ENCODE assay signal across 12 cellular contexts in genomic region chr7:130907439-130907838, GRCh38.
A peak's percentile ranks its signal among the peaks of the same experiment; 100 is the strongest.
DNase-seq lines count a peak whose midpoint lies in the region; ATAC-seq, FAIRE-seq and TF ChIP-seq lines count a peak whose summit lies in the region.
"Had no signal": no experiment of that assay in that cellular context is flagged by ENCODE, and none has a peak within 500 bp of the region (broad histone marks: within the 10 kb centered on the region; RNA-seq: fewer than 3 reads in every experiment).

No MANE protein-coding gene starts in this region.

- peak overlapping the region; percentile 33; the same call in 1 of the 2 replicates for H3K4me2 ChIP-seq in HCT116 (ENCODE audit: low read length)

- TF ChIP-seq CTCF in HCT116 (IDR thresholded peaks at IDR 0.05 in 2 of 3, conservative IDR thresholded peaks at IDR 0.05 in 1 of 3; ENCODE audit: borderline replicate concordance in 1 of 3, insufficient read depth in 1 of 3, low read depth in 2 of 3, low read length in 2 of 3): no peak

- CTCF ChIA-PET in activated CD4-positive, alpha-beta T cell treated with anti-CD3 and anti-CD28 coated beads, Interleukin-2, amount 10 ng/mL, durations not matched to agents 7 days and 5 days (lab: Charles Lee): no interaction called here
- CTCF ChIA-PET in HCT116 (lab: Charles Lee): interaction anchor here (3.1 kb wide), 1 partner anchor 11 kb away, joined by 13 read pairs; no protein-coding TSS in a partner anchor

- DNase-seq in activated CD4-positive, alpha-beta T cell treated with anti-CD3 and anti-CD28 coated beads, Interleukin-2, amount 10 ng/mL, durations not matched to agents 7 days and 5 days: no peak
- no peak for DNase-seq in activated CD4-positive, alpha-beta T cell treated with anti-CD3 and anti-CD28 coated beads for 48 hours
- DNase-seq in HCT116 (ENCODE audit: low read depth, low spot score): no peak
- no peak for DNase-seq in activated naive CD8-positive, alpha-beta T cell treated with anti-CD3 and anti-CD28 coated beads, Interleukin-2, amount 50 U/mL, for 24 hours
- DNase-seq in cerebellum (ENCODE audit: low spot score): no peak
- no peak for DNase-seq in H54 (ENCODE audit: insufficient read length, low spot score)
- DNase-seq: DMS 273 treated with DMSO at 0.1 percent for 48 hours, immature natural killer cell had no signal

- H3K9me2 ChIP-seq in HCT116 (ENCODE audit: insufficient read depth): no peaks in the 10 kb centered on the region

- H3K79me2 ChIP-seq in HCT116 (ENCODE audit: insufficient read depth, low read length): peaks cover 97% of the 10 kb centered on the region

- no peak overlapping the region for H2AFZ ChIP-seq in HCT116 (ENCODE audit: low read depth, low read length, poor library complexity, severe bottlenecking)

- no peak for FAIRE-seq in H54 (lab: Jason Lieb, UNC)

- no peaks in the 10 kb centered on the region for H3K27me3 ChIP-seq in HCT116 (ENCODE audit: insufficient read depth, low read length)
- no peaks in the 10 kb centered on the region for H3K27me3 ChIP-seq in mucosa of rectum (ENCODE audit: control insufficient read depth in 2 of 2, insufficient read depth in 2 of 2, low read length in 2 of 2)
- H3K27me3 ChIP-seq: ovary had no signal

- no peaks in the 10 kb centered on the region for H3K9me3 Mint-ChIP-seq in activated CD4-positive, alpha-beta T cell treated with anti-CD3 and anti-CD28 coated beads, Interleukin-2, amount 10 ng/mL, durations not matched to agents 7 days and 5 days
- no peaks in the 10 kb centered on the region for H3K9me3 Mint-ChIP-seq in activated naive CD8-positive, alpha-beta T cell treated with anti-CD3 and anti-CD28 coated beads, Interleukin-2, amount 50 U/mL, for 24 hours
- H3K9me3 Mint-ChIP-seq: dendritic cell treated with granulocyte-macrophage colony-stimulating factor and Interleukin-4, amounts not matched to agents 40 ng/mL and 50 ng/mL, for 4 days; immature natural killer cell had no signal

- BruUV-seq in HCT116 (replicated peaks; lab: Mats Ljungman, UMichigan): no TSS peak

- peak overlapping the region; percentile 63 for H3K27ac Mint-ChIP-seq in activated CD4-positive, alpha-beta T cell treated with anti-CD3 and anti-CD28 coated beads, Interleukin-2, amount 10 ng/mL, durations not matched to agents 7 days and 5 days
- H3K27ac Mint-ChIP-seq in activated naive CD8-positive, alpha-beta T cell treated with anti-CD3 and anti-CD28 coated beads, Interleukin-2, amount 50 U/mL, for 24 hours: peak overlapping the region; percentile 70
- H3K27ac Mint-ChIP-seq: dendritic cell treated with granulocyte-macrophage colony-stimulating factor and Interleukin-4, amounts not matched to agents 40 ng/mL and 50 ng/mL, for 4 days had no signal

- no peaks in the 10 kb centered on the region for H3K27me3 Mint-ChIP-seq in activated CD4-positive, alpha-beta T cell treated with anti-CD3 and anti-CD28 coated beads, Interleukin-2, amount 10 ng/mL, durations not matched to agents 7 days and 5 days
- no peaks in the 10 kb centered on the region for H3K27me3 Mint-ChIP-seq in activated naive CD8-positive, alpha-beta T cell treated with anti-CD3 and anti-CD28 coated beads, Interleukin-2, amount 50 U/mL, for 24 hours
- H3K27me3 Mint-ChIP-seq: dendritic cell treated with granulocyte-macrophage colony-stimulating factor and Interleukin-4, amounts not matched to agents 40 ng/mL and 50 ng/mL, for 4 days had no signal

- H3K4me3 ChIP-seq in HCT116 (replicated peaks in 1 of 2; ENCODE audit: low read depth in 1 of 2, low read length in 2 of 2): no peak overlapping the region
- H3K4me3 ChIP-seq in mucosa of rectum (ENCODE audit: low read length in 2 of 2): no peak overlapping the region
- H3K4me3 ChIP-seq: ovary had no signal

- POLR2A ChIA-PET in activated CD4-positive, alpha-beta T cell treated with anti-CD3 and anti-CD28 coated beads, Interleukin-2, amount 10 ng/mL, durations not matched to agents 7 days and 5 days (lab: Charles Lee): no interaction called here
- POLR2A ChIA-PET in HCT116 (lab: Charles Lee): interaction anchor here (0.8 to 14.3 kb wide), 4 partner anchors 11 to 55 kb away, joined by 3 to 227 read pairs (median 3); no protein-coding TSS in a partner anchor

- H3K27ac ChIP-seq in HCT116 (ENCODE audit: low read depth, low read length) (peak overlapping the region; percentile 99), mucosa of rectum (ENCODE audit: low read depth in 2 of 2, low read length in 2 of 2) (peak overlapping the region; percentile 16 to 40)
- H3K27ac ChIP-seq: ovary had no signal

- no peak overlapping the region for H3K4me3 Mint-ChIP-seq in activated CD4-positive, alpha-beta T cell treated with anti-CD3 and anti-CD28 coated beads, Interleukin-2, amount 10 ng/mL, durations not matched to agents 7 days and 5 days
- no peak overlapping the region for H3K4me3 Mint-ChIP-seq in activated naive CD8-positive, alpha-beta T cell treated with anti-CD3 and anti-CD28 coated beads, Interleukin-2, amount 50 U/mL, for 24 hours
- H3K4me3 Mint-ChIP-seq: dendritic cell treated with granulocyte-macrophage colony-stimulating factor and Interleukin-4, amounts not matched to agents 40 ng/mL and 50 ng/mL, for 4 days; immature natural killer cell had no signal

- H3K36me3 ChIP-seq in HCT116 (ENCODE audit: control insufficient read depth in 1 of 2, insufficient read depth in 2 of 2, low read length in 2 of 2) (peaks cover 0 to 60% of the 10 kb centered on the region in 2 experiments; a peak in 2 of 4 replicates), mucosa of rectum (ENCODE audit: control insufficient read depth in 2 of 2, insufficient read depth in 2 of 2, low read length in 2 of 2) (peaks cover 4 to 14% of the 10 kb centered on the region in 2 donors)
- H3K36me3 ChIP-seq: ovary had no signal

- no peak for TF ChIP-seq POLR2A in HCT116 (IDR thresholded peaks at IDR 0.05; ENCODE audit: borderline replicate concordance, extremely low read depth, insufficient read depth, insufficient read length)
- TF ChIP-seq POLR2A in H54 (IDR thresholded peaks at IDR 0.05; ENCODE audit: low read depth, low read length): no peak

- intact Hi-C loops in HCT116 (cut with micrococcal nuclease): no loop called here

- H3K4me1 Mint-ChIP-seq in activated CD4-positive, alpha-beta T cell treated with anti-CD3 and anti-CD28 coated beads, Interleukin-2, amount 10 ng/mL, durations not matched to agents 7 days and 5 days: peaks cover 81% of the 10 kb centered on the region
- peaks cover 93% of the 10 kb centered on the region for H3K4me1 Mint-ChIP-seq in activated naive CD8-positive, alpha-beta T cell treated with anti-CD3 and anti-CD28 coated beads, Interleukin-2, amount 50 U/mL, for 24 hours

- no peak for TF ChIP-seq RAD21 in HCT116 (IDR thresholded peaks at IDR 0.05; ENCODE audit: low read depth)

- ATAC-seq in HCT116 (no peak), GM18909 (IDR thresholded peaks at IDR 0.05; ENCODE audit: poor library complexity, unreplicated experiment) (no peak)
- ATAC-seq in activated naive CD8-positive, alpha-beta T cell treated with anti-CD3 and anti-CD28 coated beads, Interleukin-2, amount 50 U/mL, for 24 hours: no peak

- RAD21 ChIA-PET in HCT116 (lab: Charles Lee; ENCODE audit: low non-redundant PET in 1 of 2, low total read pairs in 2 of 2, uncharacterized antibody in 2 of 2, unreplicated experiment in 2 of 2): interaction anchor here in 1 of 2 experiments (0.7 kb wide), 1 partner anchor 9 kb away, joined by 6 read pairs; no protein-coding TSS in a partner anchor

- H4K20me1 ChIP-seq in HCT116 (ENCODE audit: insufficient read depth): no peaks in the 10 kb centered on the region

- H3K4me1 ChIP-seq in HCT116 (ENCODE audit: control insufficient read depth in 1 of 2, insufficient read depth in 2 of 2, low read length in 2 of 2) (peaks cover 95 to 99% of the 10 kb centered on the region in 2 experiments), mucosa of rectum (ENCODE audit: control insufficient read depth in 2 of 2, insufficient read depth in 2 of 2, low read length in 2 of 2) (peaks cover 32 to 72% of the 10 kb centered on the region in 2 donors)

- H3K36me3 Mint-ChIP-seq in activated CD4-positive, alpha-beta T cell treated with anti-CD3 and anti-CD28 coated beads, Interleukin-2, amount 10 ng/mL, durations not matched to agents 7 days and 5 days (ENCODE audit: low read depth): peaks cover 61% of the 10 kb centered on the region
- H3K36me3 Mint-ChIP-seq in activated naive CD8-positive, alpha-beta T cell treated with anti-CD3 and anti-CD28 coated beads, Interleukin-2, amount 50 U/mL, for 24 hours (ENCODE audit: low read depth): peaks cover 80% of the 10 kb centered on the region

- no peaks in the 10 kb centered on the region for H3K9me3 ChIP-seq in HCT116 (ENCODE audit: control insufficient read depth in 1 of 2, insufficient read depth in 1 of 2, low read depth in 1 of 2, low read length in 2 of 2)
- no peaks in the 10 kb centered on the region for H3K9me3 ChIP-seq in mucosa of rectum (ENCODE audit: control insufficient read depth in 2 of 2, low read length in 2 of 2)
- H3K9me3 ChIP-seq: ovary had no signal

- H3K9ac ChIP-seq in HCT116 (ENCODE audit: low read length): peak overlapping the region; percentile 69
- H3K9ac ChIP-seq in mucosa of rectum (ENCODE audit: low read depth in 1 of 2, low read length in 2 of 2): no peak overlapping the region

TF ChIP-seq in HCT116, 20 proteins besides CTCF, POLR2A, EP300 and RAD21:
- TF ChIP-seq TCF7L2 (IDR thresholded peaks at IDR 0.05; ENCODE audit: borderline replicate concordance, extremely low read depth, insufficient read depth, insufficient read length) (no peak), POLR2AphosphoS5 (IDR thresholded peaks at IDR 0.05; ENCODE audit: low read depth, low read length) (0 out of 2 replicates have a peak, but pooled peaks have one; percentile 29)
TF ChIP-seq in HCT116: peak in this region for 1.
